13 cellular contexts compared by ENCODE assay signal in the genomic region with DNA sequence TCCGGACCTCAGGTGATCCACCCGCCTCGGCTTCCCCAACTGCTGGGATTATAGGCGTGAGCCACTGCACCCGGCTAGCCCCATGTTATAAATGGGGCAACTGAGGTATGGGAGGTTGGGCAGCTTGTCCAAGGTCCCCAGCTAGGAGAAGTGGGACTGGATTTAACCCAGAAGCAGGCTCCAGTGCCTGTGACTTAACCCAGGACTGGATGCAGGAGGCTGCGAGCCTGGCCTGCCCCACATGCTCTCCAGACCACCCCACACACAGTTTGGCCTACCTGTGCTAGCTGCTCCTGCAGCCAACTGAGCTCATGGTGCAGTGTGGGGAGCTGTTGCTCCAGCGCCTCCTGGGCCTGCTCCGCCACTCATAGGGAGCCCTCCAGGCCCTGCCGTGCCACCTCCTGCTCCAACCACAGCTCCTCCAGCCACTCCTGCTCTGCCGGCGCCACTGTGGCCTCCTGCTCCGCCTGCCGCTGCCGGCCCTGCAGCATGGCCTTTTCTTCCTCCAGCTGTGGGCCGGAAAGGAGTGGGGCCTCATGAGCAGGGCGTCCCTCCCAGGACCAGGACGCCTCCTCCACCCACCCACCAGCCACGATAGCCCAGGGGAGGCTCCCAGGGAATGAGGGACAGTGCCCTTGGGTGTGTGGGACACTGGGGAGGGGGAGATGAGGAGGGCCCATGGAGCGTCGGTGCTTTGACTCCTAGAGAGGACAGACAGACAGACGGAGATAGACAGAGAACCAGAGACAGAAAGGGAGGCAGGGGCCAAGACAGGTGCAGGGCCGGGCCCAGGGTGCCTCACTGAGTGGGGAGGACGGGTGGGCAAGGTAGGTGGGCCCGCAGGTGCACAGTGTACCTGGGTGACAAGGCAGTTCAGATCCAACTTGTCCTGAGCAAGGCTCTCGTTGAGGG. TPM values are rescaled to one million over a fixed set of nuclear protein-coding genes. Genes with fewer than 3 reads are reported as not detected.
DNase-seq lines count a peak whose midpoint lies in the region; ATAC-seq and TF ChIP-seq lines count a peak whose summit lies in the region.
"Had no signal": no experiment of that assay in that cellular context is flagged by ENCODE, and none has a peak within 500 bp of the region (broad histone marks: within the 10 kb centered on the region; RNA-seq: fewer than 3 reads in every experiment).

No MANE protein-coding gene starts in this region.

- ATAC-seq in SK-N-SH treated with all-trans-retinoic acid at 6 μM for 48 hours (no peak), heart left ventricle (no peak), sciatic nerve (no peak), HG03354 (IDR thresholded peaks at IDR 0.05; ENCODE audit: poor library complexity, severe bottlenecking, unreplicated experiment) (no peak)

- no peaks in the 10 kb centered on the region for H3F3A ChIP-seq in SK-N-SH (replicated peaks; ENCODE audit: insufficient read depth)

- H3K9me2 ChIP-seq in SK-N-SH: no peaks in the 10 kb centered on the region

- H2BK20ac ChIP-seq in H9 (ENCODE audit: low read depth, low read length, poor library complexity, severe bottlenecking): no peak overlapping the region

- no TSS peak for BruUV-seq in Calu3 (replicated peaks; lab: Mats Ljungman, UMichigan)

- H3K4me2 ChIP-seq in SK-N-SH: no peak overlapping the region
- no peak overlapping the region for H3K4me2 ChIP-seq in H9 (ENCODE audit: insufficient read depth, insufficient read length, low read length)

- H3K9me3 Mint-ChIP-seq in H9 (no peaks in the 10 kb centered on the region; a peak in 1 of 5 replicates), Calu3 (ENCODE audit: low read depth, unreplicated experiment) (no peaks in the 10 kb centered on the region)
- H3K9me3 Mint-ChIP-seq: T-helper 1 cell treated with Interleukin-12 subunit alpha and Interleukin-12 subunit beta and Interleukin-4 antibody, amounts not matched to agents 30 μg/mL and 1 μg/mL, for 36 hours had no signal

- no peak overlapping the region for H3K18ac ChIP-seq in H9 (ENCODE audit: insufficient read length, low read depth, low read length)

- H2BK5ac ChIP-seq in H9 (ENCODE audit: insufficient read length, low read length): no peak overlapping the region

- H3K4me3 ChIP-seq in SK-N-SH (ENCODE audit: low read depth in 2 of 2, low read length in 1 of 2): no peak overlapping the region
- no peak overlapping the region for H3K4me3 ChIP-seq in heart left ventricle

- intact Hi-C loops in heart left ventricle (cut with DNase I) (no loop called here), sciatic nerve (cut with DNase I) (no loop called here), Calu3 (cut with micrococcal nuclease; ENCODE audit: unreplicated experiment) (no loop called here)

- TF ChIP-seq RAD21 in SK-N-SH (IDR thresholded peaks at IDR 0.05; ENCODE audit: low read length): no peak

- H3K56ac ChIP-seq in H9 (ENCODE audit: insufficient read length, low read depth, low read length): no peak overlapping the region

- H4K20me1 ChIP-seq in SK-N-SH (ENCODE audit: insufficient read depth) (no peaks in the 10 kb centered on the region), H9 (ENCODE audit: control insufficient read depth, insufficient read depth, insufficient read length) (no peaks in the 10 kb centered on the region)

- peaks cover 12 to 42% of the 10 kb centered on the region in 2 experiments for H3K36me3 ChIP-seq in SK-N-SH (replicated peaks in 1 of 2; ENCODE audit: control insufficient read depth in 1 of 2, insufficient read depth in 2 of 2, low read length in 1 of 2)
- H3K36me3 ChIP-seq in heart left ventricle: peaks cover 3 to 98% (median 87%) of the 10 kb centered on the region in 9 donors

- H4K91ac ChIP-seq in H9 (ENCODE audit: insufficient read length, low read depth, low read length): no peak overlapping the region

- peaks cover 22 to 52% (median 46%) of the 10 kb centered on the region in 3 experiments for H3K36me3 Mint-ChIP-seq in H9 (ENCODE audit: insufficient read depth in 1 of 3, low read depth in 3 of 3)
- peaks cover 19% of the 10 kb centered on the region for H3K36me3 Mint-ChIP-seq in Calu3 (ENCODE audit: insufficient read depth, unreplicated experiment)

- H3K4me1 Mint-ChIP-seq in H9 (no peaks in the 10 kb centered on the region; a peak in 1 of 4 replicates), Calu3 (ENCODE audit: low read depth, unreplicated experiment) (no peaks in the 10 kb centered on the region)

- H4K5ac ChIP-seq in H9 (ENCODE audit: insufficient read length, low read depth, low read length): no peak overlapping the region

- H3K79me2 ChIP-seq in SK-N-SH (ENCODE audit: insufficient read depth) (no peaks in the 10 kb centered on the region), H9 (ENCODE audit: insufficient read depth, low read length) (no peaks in the 10 kb centered on the region)

- H2BK15ac ChIP-seq in H9 (ENCODE audit: low read depth, low read length): no peak overlapping the region

- TF ChIP-seq EP300 in SK-N-SH (IDR thresholded peaks at IDR 0.05; ENCODE audit: borderline replicate concordance in 1 of 2, low read depth in 1 of 2, low read length in 1 of 2): no peak

- H3K14ac ChIP-seq in H9 (ENCODE audit: insufficient read depth, low read length): no peak overlapping the region; the same call in 1 of the 2 replicates

- no peak overlapping the region for H3K4ac ChIP-seq in H9 (ENCODE audit: low read depth, low read length)

- no peaks in the 10 kb centered on the region; a peak in 1 of 4 replicates for H3K4me1 ChIP-seq in SK-N-SH (ENCODE audit: control insufficient read depth in 1 of 2, insufficient read depth in 2 of 2, low read depth in 1 of 2, low read length in 1 of 2)
- H3K4me1 ChIP-seq in H9 (ENCODE audit: insufficient read depth, low read length): no peaks in the 10 kb centered on the region
- peaks cover 0 to 4% (median 0%) of the 10 kb centered on the region in 12 donors for H3K4me1 ChIP-seq in heart left ventricle

- no peak for TF ChIP-seq POLR2A in heart left ventricle (IDR thresholded peaks at IDR 0.05)

- no peaks in the 10 kb centered on the region for H3K23me2 ChIP-seq in H9 (ENCODE audit: insufficient read length, low read depth, low read length, poor library complexity, severe bottlenecking)

- TF ChIP-seq CTCF in SK-N-SH (IDR thresholded peaks at IDR 0.05): no peak
- TF ChIP-seq CTCF in H9 (conservative IDR thresholded peaks at IDR 0.05): no peak
- no peak for TF ChIP-seq CTCF in heart left ventricle (IDR thresholded peaks at IDR 0.05)
- TF ChIP-seq CTCF in Calu3 (IDR thresholded peaks at IDR 0.05; ENCODE audit: unreplicated experiment): no peak

- H3T11ph ChIP-seq in H9 (ENCODE audit: low read length): no peak overlapping the region

- H3K9ac ChIP-seq in SK-N-SH (no peak overlapping the region), H9 (ENCODE audit: extremely low read depth, insufficient read length, low read length) (no peak overlapping the region)

- H3K27ac ChIP-seq in SK-N-SH (ENCODE audit: low read depth in 2 of 2, low read length in 1 of 2): no peak overlapping the region
- H3K27ac ChIP-seq in H9 (ENCODE audit: insufficient read length, low read depth, low read length): no peak overlapping the region
- H3K27ac ChIP-seq in heart left ventricle: no peak overlapping the region
- H3K27ac ChIP-seq: 22Rv1 had no signal

- no peaks in the 10 kb centered on the region for H3K79me1 ChIP-seq in H9 (ENCODE audit: insufficient read depth, low read depth, low read length, poor library complexity, severe bottlenecking)

- POLR2A ChIA-PET in SK-N-SH (lab: Yijun Ruan, JAX): interaction anchor here (1.5 kb wide), 1 partner anchor 19 kb away, joined by 6 read pairs; no protein-coding TSS in a partner anchor

- no peak overlapping the region for H2AK5ac ChIP-seq in H9 (ENCODE audit: insufficient read length, low read length)

- CTCF ChIA-PET in SK-N-SH (lab: Yijun Ruan, JAX): interaction anchor here (0.8 to 7.4 kb wide), 11 partner anchors 9 to 326 kb away, joined by 3 to 130 read pairs (median 6); a partner anchor contains a TSS
- CTCF ChIA-PET in Calu3 (lab: Charles Lee): interaction anchor here (0.6 kb wide), 1 partner anchor 150 kb away, joined by 6 read pairs; no protein-coding TSS in a partner anchor

- H3K27ac Mint-ChIP-seq in H9 (peak overlapping the region in 2 of 3 experiments; percentile 1 to 6; a peak in 4 of 7 replicates), Calu3 (ENCODE audit: unreplicated experiment) (no peak overlapping the region)
- H3K27ac Mint-ChIP-seq: T-helper 1 cell treated with Interleukin-12 subunit alpha and Interleukin-12 subunit beta and Interleukin-4 antibody, amounts not matched to agents 30 μg/mL and 1 μg/mL, for 36 hours had no signal

- H3K27me3 Mint-ChIP-seq in H9 (ENCODE audit: low read depth) (no peaks in the 10 kb centered on the region), Calu3 (ENCODE audit: unreplicated experiment) (no peaks in the 10 kb centered on the region)

- H3K23ac ChIP-seq in H9 (ENCODE audit: insufficient read length, low read depth, low read length): no peak overlapping the region

- H3K4me3 Mint-ChIP-seq in H9: no peak overlapping the region
- H3K4me3 Mint-ChIP-seq in Calu3 (ENCODE audit: low read depth, unreplicated experiment): no peak overlapping the region
- H3K4me3 Mint-ChIP-seq: T-helper 1 cell treated with Interleukin-12 subunit alpha and Interleukin-12 subunit beta and Interleukin-4 antibody, amounts not matched to agents 30 μg/mL and 1 μg/mL, for 36 hours had no signal

- peak; percentile 53 for DNase-seq in SK-N-SH
- DNase-seq in H9: peak; percentile 62
- peak in 4 of 5 donors; percentile 24 to 79 (median 30) for DNase-seq in heart left ventricle
- peak; percentile 64 for DNase-seq in sciatic nerve (ENCODE audit: low spot score)
- no peak for DNase-seq in amniotic stem cell (lab: John Stamatoyannopoulos, UW)
- no peak for DNase-seq in Calu3
- DNase-seq: NCI-H1048; stimulated activated CD4-positive, alpha-beta T cell treated with anti-CD3 and anti-CD28 coated beads, Interleukin-4, amount 100 ng/mL, for 4 hours had no signal

- no peak overlapping the region for H2BK120ac ChIP-seq in H9 (ENCODE audit: low read depth, low read length, poor library complexity, severe bottlenecking)

- 94% methylated on average over 25 of the region's 25 CpGs for WGBS in SK-N-SH (ENCODE audit: low lambda C conversion rate)
- no CpG with 5 or more reads among the region's 25 CpGs for WGBS in H9 (ENCODE audit: extremely low coverage, insufficient read length, low lambda C conversion rate)
- WGBS in heart left ventricle, 4 donors: 89 to 92% (median 91%) methylated on average over 25 of the region's 25 CpGs

- H2AFZ ChIP-seq in SK-N-SH (ENCODE audit: low read depth) (no peak overlapping the region), H9 (ENCODE audit: low read length) (no peak overlapping the region)

- no peaks in the 10 kb centered on the region for H3K27me3 ChIP-seq in SK-N-SH (ENCODE audit: insufficient read depth)
- no peaks in the 10 kb centered on the region for H3K27me3 ChIP-seq in H9 (ENCODE audit: insufficient read depth, low read length)
- no peaks in the 10 kb centered on the region for H3K27me3 ChIP-seq in heart left ventricle

- H3K9me3 ChIP-seq in SK-N-SH (no peaks in the 10 kb centered on the region), H9 (ENCODE audit: control insufficient read depth, low read depth, low read length) (no peaks in the 10 kb centered on the region), heart left ventricle (no peaks in the 10 kb centered on the region)
- H3K9me3 ChIP-seq: Caco-2 had no signal

- no peak overlapping the region for H2BK12ac ChIP-seq in H9 (ENCODE audit: insufficient read length, low read depth, low read length)

- H4K8ac ChIP-seq in H9 (replicated peaks; ENCODE audit: insufficient read length, low read depth, low read length): no peak overlapping the region

RNA-seq across cellular contexts. Expression of a gene that starts 12.4 kb away (rescaled TPM):
- 29.8 and 39.7 TPM in 2 replicates for polyA plus RNA-seq in SK-N-SH (2012; rRNA removed)
- 27.4 and 29.8 TPM in 2 replicates for polyA plus RNA-seq in SK-N-SH (2012; cell fraction: cytosol; rRNA removed)
- polyA plus RNA-seq in SK-N-SH (2012; cell fraction: nucleus; rRNA removed): 42.5 and 61.4 TPM in 2 replicates
- 27.7 and 29.3 TPM in 2 replicates for total RNA-seq in H9 (2021)
- total RNA-seq in heart left ventricle: 10 to 100 TPM in 8 of 9 donors, 1 to 10 TPM in 1; 4.7 to 18.2 (median 14.3) TPM
- 1 to 10 TPM; 4.4 to 4.8 TPM for polyA plus RNA-seq in heart left ventricle
- 40.4 TPM for total RNA-seq in sciatic nerve
- total RNA-seq in Calu3 (2022): 26.4 and 27.8 TPM in 2 replicates

RNA-seq across cellular contexts. Expression of a gene that starts 41.0 kb away (rescaled TPM):
- polyA plus RNA-seq in SK-N-SH (2012; rRNA removed): not detected in 2 replicates
- polyA plus RNA-seq in SK-N-SH (2012; cell fraction: cytosol; rRNA removed): not detected in 2 replicates
- polyA plus RNA-seq in SK-N-SH (2012; cell fraction: nucleus; rRNA removed): not detected in 2 replicates
- 1,874 and 2,051 TPM in 2 replicates for total RNA-seq in H9 (2021)
- total RNA-seq in heart left ventricle: 1,000 to 10,000 TPM in 6 of 9 donors, 100 to 1,000 TPM in 1, not detected in 2; 364 to 3,776 (median 2,470) TPM
- polyA plus RNA-seq in heart left ventricle: not detected
- 13,769 TPM for total RNA-seq in sciatic nerve
- total RNA-seq in Calu3 (2022): 1,678 and 1,905 TPM in 2 replicates

Comparison
In these comparisons a context has a peak if more than half of its experiments do, and no peak if none do; other contexts are left out.
1. DNase-seq: peak in SK-N-SH (single experiment), H9 (single experiment), heart left ventricle (4 of 5) and sciatic nerve (single experiment); none in amniotic stem cell (single experiment) and Calu3 (single experiment).